Comparison of ENCODE assay signal across 27 cellular contexts in genomic region chr4:45477311-45477733, GRCh38.
"Had no signal": no experiment of that assay in that cellular context is flagged by ENCODE, and none has a peak within 500 bp of the region (broad histone marks: within the 10 kb centered on the region; RNA-seq: fewer than 3 reads in every experiment).

No MANE protein-coding gene starts in this region.

- H3K36me3 Mint-ChIP-seq: activated naive CD4-positive, alpha-beta T cell treated with anti-CD3 and anti-CD28 coated beads, Interleukin-2, amount 50 U/mL, for 24 hours; activated naive CD8-positive, alpha-beta T cell treated with anti-CD3 and anti-CD28 coated beads, Interleukin-2, amount 10 ng/mL, durations not matched to agents 7 days and 5 days had no signal

- H3K27ac Mint-ChIP-seq: activated CD4-positive, alpha-beta T cell treated with anti-CD3 and anti-CD28 coated beads for 36 hours; activated CD4-positive, alpha-beta T cell treated with anti-CD3 and anti-CD28 coated beads, Interleukin-2, amount 10 ng/mL, durations not matched to agents 7 days and 5 days; activated CD8-positive, alpha-beta T cell treated with anti-CD3 and anti-CD28 coated beads, Interleukin-2, amount 10 ng/mL, durations not matched to agents 7 days and 5 days; activated naive CD4-positive, alpha-beta T cell treated with anti-CD3 and anti-CD28 coated beads, Interleukin-2, amount 50 U/mL, for 24 hours; activated naive CD8-positive, alpha-beta T cell treated with anti-CD3 and anti-CD28 coated beads, Interleukin-2, amount 10 ng/mL, durations not matched to agents 7 days and 5 days; activated T-cell treated with anti-CD3 and anti-CD28 coated beads, Interleukin-2, amount 50 U/mL, for 24 hours; activated T-helper 2 cell treated with anti-CD3 and anti-CD28 coated beads, Interferon-gamma antibody, Interleukin-2, Interleukin-4, amounts not matched to agents 10 μg/mL and 5 μg/mL and 100 μg/mL, durations not matched to agents 14 hours and 24 hours and 36 hours had no signal

- H3K4me3 ChIP-seq: ascending aorta, cardiac muscle cell, K562, SJCRH30, SK-N-MC had no signal

- H3K4me3 Mint-ChIP-seq: activated CD4-positive, alpha-beta T cell treated with anti-CD3 and anti-CD28 coated beads for 36 hours; activated CD4-positive, alpha-beta T cell treated with anti-CD3 and anti-CD28 coated beads, Interleukin-2, amount 10 ng/mL, durations not matched to agents 7 days and 5 days; activated CD8-positive, alpha-beta T cell treated with anti-CD3 and anti-CD28 coated beads, Interleukin-2, amount 10 ng/mL, durations not matched to agents 7 days and 5 days; activated naive CD4-positive, alpha-beta T cell treated with anti-CD3 and anti-CD28 coated beads, Interleukin-2, amount 50 U/mL, for 24 hours; activated naive CD8-positive, alpha-beta T cell treated with anti-CD3 and anti-CD28 coated beads, Interleukin-2, amount 10 ng/mL, durations not matched to agents 7 days and 5 days; activated T-cell treated with anti-CD3 and anti-CD28 coated beads, Interleukin-2, amount 50 U/mL, for 24 hours had no signal

- H3K27me3 ChIP-seq: ascending aorta, cardiac muscle cell, SJCRH30 had no signal

- H3K27ac ChIP-seq: ascending aorta, cardiac muscle cell, SJCRH30, SK-N-MC had no signal

- FAIRE-seq: K562 had no signal

- DNase-seq: activated CD4-positive, alpha-beta T cell treated with anti-CD3 and anti-CD28 coated beads for 36 hours; activated CD4-positive, alpha-beta T cell treated with anti-CD3 and anti-CD28 coated beads, Interleukin-2, amount 10 ng/mL, durations not matched to agents 7 days and 5 days; activated CD4-positive, alpha-beta T cell treated with anti-CD3 and anti-CD28 coated beads, Interleukin-2, amount 50 U/mL, for 48 hours; activated CD8-positive, alpha-beta T cell treated with anti-CD3 and anti-CD28 coated beads, Interleukin-2, amount 10 ng/mL, durations not matched to agents 7 days and 5 days; activated naive CD4-positive, alpha-beta T cell treated with Interleukin-2 at 50 U/mL for 16 hours; activated naive CD8-positive, alpha-beta T cell treated with anti-CD3 and anti-CD28 coated beads, Interleukin-2, amount 10 ng/mL, durations not matched to agents 7 days and 5 days; activated T-cell treated with anti-CD3 and anti-CD28 coated beads, Interleukin-2, amount 50 U/mL, for 24 hours; amygdala; NCI-H1092 treated with DMSO at 0.1 percent for 48 hours; NCI-H1417; NCI-H187 treated with DMSO at 0.1 percent for 48 hours; NCI-H2081; NCI-H2171 treated with DMSO at 0.1 percent for 48 hours; NCI-H2227 treated with DMSO at 0.1 percent for 48 hours; NCI-H446; NCI-H510A treated with DMSO at 0.1 percent for 48 hours; NCI-H526 treated with DMSO at 0.1 percent for 48 hours; NCI-H774; SHP77; SJCRH30; T1000 had no signal

- H3K9me3 ChIP-seq: SJCRH30 had no signal

- H3K36me3 ChIP-seq: ascending aorta, cardiac muscle cell, SJCRH30 had no signal

- H3K4me1 Mint-ChIP-seq: activated CD4-positive, alpha-beta T cell treated with anti-CD3 and anti-CD28 coated beads for 36 hours; activated CD4-positive, alpha-beta T cell treated with anti-CD3 and anti-CD28 coated beads, Interleukin-2, amount 10 ng/mL, durations not matched to agents 7 days and 5 days; activated naive CD4-positive, alpha-beta T cell treated with anti-CD3 and anti-CD28 coated beads, Interleukin-2, amount 50 U/mL, for 24 hours; activated naive CD8-positive, alpha-beta T cell treated with anti-CD3 and anti-CD28 coated beads, Interleukin-2, amount 10 ng/mL, durations not matched to agents 7 days and 5 days had no signal

- H3K27me3 Mint-ChIP-seq: activated CD4-positive, alpha-beta T cell treated with anti-CD3 and anti-CD28 coated beads for 36 hours; activated CD4-positive, alpha-beta T cell treated with anti-CD3 and anti-CD28 coated beads, Interleukin-2, amount 10 ng/mL, durations not matched to agents 7 days and 5 days; activated naive CD4-positive, alpha-beta T cell treated with anti-CD3 and anti-CD28 coated beads, Interleukin-2, amount 50 U/mL, for 24 hours; activated naive CD8-positive, alpha-beta T cell treated with anti-CD3 and anti-CD28 coated beads, Interleukin-2, amount 10 ng/mL, durations not matched to agents 7 days and 5 days; activated T-cell treated with anti-CD3 and anti-CD28 coated beads, Interleukin-2, amount 50 U/mL, for 24 hours had no signal

- H3K4me1 ChIP-seq: ascending aorta had no signal
